8 cellular contexts compared by ENCODE assay signal in genomic region chr19:43754562-43755255, GRCh38. TPM values are rescaled to one million over a fixed set of nuclear protein-coding genes. Genes with fewer than 3 reads are reported as not detected.
A peak's percentile ranks its signal among the peaks of the same experiment; 100 is the strongest.
DNase-seq lines count a peak whose midpoint lies in the region; ATAC-seq and TF ChIP-seq lines count a peak whose summit lies in the region.

SMG9 (minus strand) TSS chr19:43754962; CDS start chr19:43750741, 4,221 bp downstream.

- peaks cover 0 to 6% (median 0%) of the 10 kb centered on the region in 5 donors for H3K27me3 Mint-ChIP-seq in naive thymus-derived CD4-positive, alpha-beta T cell
- H3K27me3 Mint-ChIP-seq in stimulated activated memory B cell treated with anti-CD40 and anti-IgM and Interleukin-4, amounts not matched to agents 10 μg/mL and 1 μg/mL and 100 μg/mL, for 72 hours = no peaks in the 10 kb centered on the region

- ATAC-seq in naive thymus-derived CD4-positive, alpha-beta T cell = peak; percentile 92
- peak; percentile 90 for ATAC-seq in stimulated activated memory B cell treated with anti-CD40 and anti-IgM and Interleukin-4, amounts not matched to agents 10 μg/mL and 1 μg/mL and 100 μg/mL, for 72 hours

- H3K36me3 ChIP-seq in fibroblast of lung (ENCODE audit: control insufficient read depth, insufficient read depth, low read length) = peaks cover 7% of the 10 kb centered on the region
- peaks cover 0 to 21% (median 0%) of the 10 kb centered on the region in 3 experiments for H3K36me3 ChIP-seq in naive thymus-derived CD4-positive, alpha-beta T cell (ENCODE audit: control insufficient read depth in 2 of 3, insufficient read depth in 3 of 3, low read length in 3 of 3)

- no peaks in the 10 kb centered on the region for H3K27me3 ChIP-seq in fibroblast of lung (ENCODE audit: control insufficient read depth, insufficient read depth, low read length)
- no peaks in the 10 kb centered on the region for H3K27me3 ChIP-seq in naive thymus-derived CD4-positive, alpha-beta T cell (ENCODE audit: control insufficient read depth in 2 of 2, insufficient read depth in 2 of 2, low read length in 2 of 2)

- peak within 1 kb of the TSS; percentile 99 for H3K9ac ChIP-seq in fibroblast of lung (ENCODE audit: insufficient read depth, low read length)

- peak within 1 kb of the TSS; percentile 96 to 100 (median 98) for H3K27ac Mint-ChIP-seq in naive thymus-derived CD4-positive, alpha-beta T cell
- peak within 1 kb of the TSS; percentile 96 for H3K27ac Mint-ChIP-seq in stimulated activated memory B cell treated with anti-CD40 and anti-IgM and Interleukin-4, amounts not matched to agents 10 μg/mL and 1 μg/mL and 100 μg/mL, for 72 hours

- peak within 1 kb of the TSS; percentile 94 to 99 (median 97) for H3K4me3 Mint-ChIP-seq in naive thymus-derived CD4-positive, alpha-beta T cell
- H3K4me3 Mint-ChIP-seq in stimulated activated memory B cell treated with anti-CD40 and anti-IgM and Interleukin-4, amounts not matched to agents 10 μg/mL and 1 μg/mL and 100 μg/mL, for 72 hours = peak within 1 kb of the TSS; percentile 91

- H4K20me1 ChIP-seq in fibroblast of lung (ENCODE audit: control insufficient read depth, extremely low read depth, insufficient read depth, low read length) = no peaks in the 10 kb centered on the region

- H3K4me1 ChIP-seq in fibroblast of lung (ENCODE audit: control insufficient read depth, extremely low read depth, insufficient read depth, low read length) = peaks cover 37% of the 10 kb centered on the region
- peaks cover 20 to 27% of the 10 kb centered on the region in 2 donors for H3K4me1 ChIP-seq in naive thymus-derived CD4-positive, alpha-beta T cell (ENCODE audit: control insufficient read depth in 2 of 2, insufficient read depth in 2 of 2, low read length in 2 of 2)

- H3K36me3 Mint-ChIP-seq in naive thymus-derived CD4-positive, alpha-beta T cell = peaks cover 5 to 31% (median 10%) of the 10 kb centered on the region in 5 donors
- H3K36me3 Mint-ChIP-seq in stimulated activated memory B cell treated with anti-CD40 and anti-IgM and Interleukin-4, amounts not matched to agents 10 μg/mL and 1 μg/mL and 100 μg/mL, for 72 hours = peaks cover 19% of the 10 kb centered on the region

- peaks cover 23% of the 10 kb centered on the region for H3K79me2 ChIP-seq in fibroblast of lung (ENCODE audit: control insufficient read depth, insufficient read depth, low read length)

- TF ChIP-seq CTCF in LNCaP clone FGC (IDR thresholded peaks at IDR 0.05; ENCODE audit: control insufficient read depth, extremely low read depth, insufficient read depth) (no peak), fibroblast of lung (conservative IDR thresholded peaks at IDR 0.05 in 1 of 2, IDR thresholded peaks at IDR 0.05 in 1 of 2; ENCODE audit: low read depth in 1 of 2, low read length in 2 of 2) (no peak)

- peak within 1 kb of the TSS; percentile 95 for H3K4me2 ChIP-seq in fibroblast of lung (ENCODE audit: extremely low read depth, insufficient read depth, low read length)

- peaks cover 0 to 7% (median 0%) of the 10 kb centered on the region in 11 donors for H3K9me3 Mint-ChIP-seq in naive thymus-derived CD4-positive, alpha-beta T cell
- H3K9me3 Mint-ChIP-seq in stimulated activated memory B cell treated with anti-CD40 and anti-IgM and Interleukin-4, amounts not matched to agents 10 μg/mL and 1 μg/mL and 100 μg/mL, for 72 hours = no peaks in the 10 kb centered on the region

- H3K9me3 ChIP-seq in fibroblast of lung (ENCODE audit: control insufficient read depth, insufficient read depth, low read depth, low read length) = no peaks in the 10 kb centered on the region
- H3K9me3 ChIP-seq in naive thymus-derived CD4-positive, alpha-beta T cell (ENCODE audit: control insufficient read depth in 2 of 3, low read length in 3 of 3) = no peaks in the 10 kb centered on the region

- POLR2A ChIA-PET in naive thymus-derived CD4-positive, alpha-beta T cell (lab: Charles Lee) = interaction anchor here (0.6 to 3.1 kb wide), 9 partner anchors 9 to 1321 kb away, joined by 3 to 28 read pairs (median 4); partner anchors contain the start of genes PINLYP, XRCC1 and ZNF235

- peak; percentile 100 for DNase-seq in Daoy (ENCODE audit: low read depth)
- peak; percentile 96 for DNase-seq in GOT3 (lab: John Stamatoyannopoulos, UW)
- DNase-seq in LNCaP clone FGC (ENCODE audit: low read depth) = peak; percentile 71
- DNase-seq in RPMI8226 = peak; percentile 95
- DNase-seq in activated T-helper 1 cell treated with anti-CD3 and anti-CD28 coated beads, Interleukin-2, amount 50 U/mL, for 16 hours (ENCODE audit: low read depth in 1 of 2, low spot score in 1 of 2) = peak; percentile 95 to 99
- DNase-seq in fibroblast of lung (ENCODE audit: low read depth in 2 of 2) = peak; percentile 94 to 98
- DNase-seq in naive thymus-derived CD4-positive, alpha-beta T cell = peak; percentile 98 to 100 (median 99)

- peak within 1 kb of the TSS; percentile 99 for H3K27ac ChIP-seq in fibroblast of lung (ENCODE audit: insufficient read depth, low read length)
- H3K27ac ChIP-seq in naive thymus-derived CD4-positive, alpha-beta T cell (ENCODE audit: low read depth, low read length) = peak within 1 kb of the TSS; percentile 85

- peak within 1 kb of the TSS; percentile 90 for H2AFZ ChIP-seq in fibroblast of lung (ENCODE audit: low read length)

- H3K4me3 ChIP-seq in LNCaP clone FGC (ENCODE audit: low read depth, low read length) = peak within 1 kb of the TSS; percentile 75
- peak within 1 kb of the TSS; percentile 82 to 93 (median 90) for H3K4me3 ChIP-seq in fibroblast of lung (replicated peaks in 1 of 4; ENCODE audit: control extremely low read depth in 1 of 4, insufficient read depth in 1 of 4, low read depth in 3 of 4, low read length in 4 of 4)
- peak within 1 kb of the TSS; percentile 95 for H3K4me3 ChIP-seq in naive thymus-derived CD4-positive, alpha-beta T cell (ENCODE audit: low read length)

- peaks cover 5 to 62% (median 45%) of the 10 kb centered on the region in 7 donors for H3K4me1 Mint-ChIP-seq in naive thymus-derived CD4-positive, alpha-beta T cell
- H3K4me1 Mint-ChIP-seq in stimulated activated memory B cell treated with anti-CD40 and anti-IgM and Interleukin-4, amounts not matched to agents 10 μg/mL and 1 μg/mL and 100 μg/mL, for 72 hours = peaks cover 73% of the 10 kb centered on the region

- intact Hi-C loops in naive thymus-derived CD4-positive, alpha-beta T cell (cut with micrococcal nuclease) = loop anchor here (1.0 to 10.0 kb wide), 12 partner anchors 9 to 340 kb away; partner anchors contain the start of genes IRGQ (in 2 of the 2), ZNF576 (in 2 of the 2), KCNN4 (in 1 of the 2) and LYPD3 (in 1 of the 2)

- CTCF ChIA-PET in naive thymus-derived CD4-positive, alpha-beta T cell (lab: Charles Lee) = interaction anchor here (1.2 to 2.1 kb wide), 3 partner anchors 9 to 26 kb away, joined by 3 to 12 read pairs (median 3); partner anchors contain the start of gene KCNN4

RNA-seq across cellular contexts. Expression of gene SMG9, which starts in this region (rescaled TPM):
- 14.1 and 20.3 TPM in 2 replicates for total RNA-seq in Daoy (2014; rRNA removed; shearing (Covaris generic))
- 5.9 and 6.1 TPM in 2 replicates for total RNA-seq in fibroblast of lung
- 6.0 and 10.2 TPM in 2 replicates for polyA plus RNA-seq in fibroblast of lung
- polyA plus RNA-seq in fibroblast of lung (2012) = 18.1 and 23.7 TPM in 2 replicates
- 14.1 and 28.0 TPM in 2 replicates for polyA minus RNA-seq in fibroblast of lung (ENCODE audit: low replicate concordance)
- 10 to 100 TPM; 48.5 to 75.9 (median 53.9) TPM for total RNA-seq in naive thymus-derived CD4-positive, alpha-beta T cell
- 1 to 10 TPM; 7.9 to 9.8 TPM for polyA plus RNA-seq in naive thymus-derived CD4-positive, alpha-beta T cell

Comparison
In these comparisons a context has a peak if more than half of its experiments do, and no peak if none do; other contexts are left out.
1. Peak in every context shown above with its lines: DNase-seq, ATAC-seq, H3K4me3 ChIP-seq and H3K27ac ChIP-seq.